9 cellular contexts compared by ENCODE assay signal in the genomic region with DNA sequence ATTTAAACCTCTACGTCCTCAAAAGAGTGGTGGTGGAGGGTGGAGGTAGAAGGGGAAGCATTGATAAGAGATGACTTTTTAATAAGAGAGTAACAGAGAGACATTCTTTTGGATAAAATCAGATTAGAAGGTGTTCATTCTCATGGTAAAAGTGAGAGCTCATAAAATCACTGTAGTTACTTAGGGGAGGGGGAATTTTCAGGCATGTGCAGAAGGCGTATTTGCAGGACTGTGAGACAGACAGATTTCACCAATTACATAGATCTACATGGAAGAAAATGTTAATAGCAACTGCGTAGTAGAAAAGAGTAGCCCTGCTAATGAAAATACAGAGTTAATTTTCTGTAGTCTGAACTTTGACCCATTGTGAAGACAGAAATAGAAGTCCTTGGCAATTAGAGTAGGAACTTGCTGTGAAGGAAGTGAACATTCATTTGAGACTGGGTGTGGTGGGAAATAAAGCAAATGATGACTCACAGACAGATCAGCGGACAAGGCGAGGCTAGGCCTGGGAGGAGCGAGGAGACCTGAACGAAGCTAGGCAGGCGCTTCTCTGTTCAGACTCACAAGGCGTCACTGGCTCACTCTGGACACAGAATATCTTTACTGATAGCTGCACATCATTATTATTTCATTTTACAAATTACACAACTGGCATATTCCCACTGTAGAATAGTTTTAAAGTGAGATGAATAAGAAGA. TPM values are rescaled to one million over a fixed set of nuclear protein-coding genes. Genes with fewer than 3 reads are reported as not detected.
DNase-seq lines count a peak whose midpoint lies in the region; ATAC-seq, FAIRE-seq and TF ChIP-seq lines count a peak whose summit lies in the region.
"Had no signal": no experiment of that assay in that cellular context is flagged by ENCODE, and none has a peak within 500 bp of the region (broad histone marks: within the 10 kb centered on the region; RNA-seq: fewer than 3 reads in every experiment).

No MANE protein-coding gene starts in this region.

- H3K9me3 ChIP-seq in adrenal gland (replicated peaks in 1 of 3), result no peaks in the 10 kb centered on the region
- no peaks in the 10 kb centered on the region for H3K9me3 ChIP-seq in kidney (ENCODE audit: control insufficient read depth in 1 of 2, low read length in 2 of 2)

- no peak overlapping the region for H3K9ac ChIP-seq in kidney (ENCODE audit: low read length in 2 of 2)

- no peak for ATAC-seq in GM19467 (IDR thresholded peaks at IDR 0.05; ENCODE audit: unreplicated experiment)

- H3K27me3 Mint-ChIP-seq in stimulated activated naive CD8-positive, alpha-beta T cell treated with anti-CD3 and anti-CD28 coated beads, Interleukin-15, Interleukin-2, amounts not matched to agents 100 ng/mL and 50 ng/mL, for 24 hours, result no peaks in the 10 kb centered on the region

- FAIRE-seq in kidney (lab: Jason Lieb, UNC), result peak; percentile 98

- H3K27ac Mint-ChIP-seq in stimulated activated naive CD8-positive, alpha-beta T cell treated with anti-CD3 and anti-CD28 coated beads, Interleukin-15, Interleukin-2, amounts not matched to agents 100 ng/mL and 50 ng/mL, for 24 hours, result peak overlapping the region; percentile 69

- peaks cover 18 to 37% of the 10 kb centered on the region in 2 donors for H3K4me1 ChIP-seq in adrenal gland (replicated peaks in 1 of 2)
- peaks cover 0 to 5% of the 10 kb centered on the region in 2 donors for H3K4me1 ChIP-seq in kidney (ENCODE audit: control insufficient read depth in 1 of 2, insufficient read depth in 1 of 2, low read depth in 1 of 2, low read length in 2 of 2)

- peak overlapping the region; percentile 41 for H3K4me3 Mint-ChIP-seq in stimulated activated naive CD8-positive, alpha-beta T cell treated with anti-CD3 and anti-CD28 coated beads, Interleukin-15, Interleukin-2, amounts not matched to agents 100 ng/mL and 50 ng/mL, for 24 hours

- H3K4me3 ChIP-seq in adrenal gland (no peak overlapping the region), kidney (ENCODE audit: low read length in 2 of 2) (no peak overlapping the region)

- 14 to 45% (median 29%) methylated on average over 9 of the region's 9 CpGs for WGBS in adrenal gland, 4 donors

- peak; percentile 54 for DNase-seq in GM03348 (ENCODE audit: low spot score)
- DNase-seq in NOMO-1 treated with dmso at 0.1 percent for 144 hours (lab: John Stamatoyannopoulos, UW; ENCODE audit: unreplicated experiment), result peak; percentile 98
- peak; percentile 59 to 83 (median 78) for DNase-seq in adrenal gland
- DNase-seq in kidney, result peak; percentile 86
- no peak for DNase-seq in NAMALWA (ENCODE audit: low spot score)
- DNase-seq in epidermal melanocyte (ENCODE audit: insufficient read length, low spot score), result no peak

- no peaks in the 10 kb centered on the region for H3K27me3 ChIP-seq in adrenal gland

- no peaks in the 10 kb centered on the region for H3K9me3 Mint-ChIP-seq in stimulated activated naive CD8-positive, alpha-beta T cell treated with anti-CD3 and anti-CD28 coated beads, Interleukin-15, Interleukin-2, amounts not matched to agents 100 ng/mL and 50 ng/mL, for 24 hours
- H3K9me3 Mint-ChIP-seq: IgD-negative memory B cell had no signal

- no peaks in the 10 kb centered on the region for H3K36me3 Mint-ChIP-seq in stimulated activated naive CD8-positive, alpha-beta T cell treated with anti-CD3 and anti-CD28 coated beads, Interleukin-15, Interleukin-2, amounts not matched to agents 100 ng/mL and 50 ng/mL, for 24 hours (ENCODE audit: low read depth)
- H3K36me3 Mint-ChIP-seq: IgD-negative memory B cell had no signal

- TF ChIP-seq POLR2A in adrenal gland (IDR thresholded peaks at IDR 0.05), result peak in 1 of 2 donors; percentile 32

- H3K4me1 Mint-ChIP-seq in stimulated activated naive CD8-positive, alpha-beta T cell treated with anti-CD3 and anti-CD28 coated beads, Interleukin-15, Interleukin-2, amounts not matched to agents 100 ng/mL and 50 ng/mL, for 24 hours (ENCODE audit: low read depth), result peaks cover 60% of the 10 kb centered on the region

- intact Hi-C loops in adrenal gland (cut with DNase I), result no loop called here
- intact Hi-C loops in kidney (cut with DNase I), result no loop called here

- peak overlapping the region in 2 of 5 donors; percentile 46 to 56 for H3K27ac ChIP-seq in adrenal gland
- peak overlapping the region in 1 of 2 donors; percentile 53 for H3K27ac ChIP-seq in kidney (ENCODE audit: low read depth in 2 of 2, low read length in 2 of 2)

- no peak for TF ChIP-seq CTCF in adrenal gland (IDR thresholded peaks at IDR 0.05)
- TF ChIP-seq CTCF in kidney (IDR thresholded peaks at IDR 0.05; ENCODE audit: borderline replicate concordance, extremely low read depth, insufficient read depth), result no peak

- no peaks in the 10 kb centered on the region for H3K36me3 ChIP-seq in adrenal gland (replicated peaks in 1 of 2)
- H3K36me3 ChIP-seq in kidney (ENCODE audit: control insufficient read depth in 1 of 2, insufficient read depth in 2 of 2, low read length in 2 of 2), result no peaks in the 10 kb centered on the region

RNA-seq across cellular contexts. Expression of a gene that starts 57.2 kb away (rescaled TPM):
- total RNA-seq in adrenal gland, result under 1 TPM in 1 of 8 donors, not detected in 7; 0.14 TPM
- under 1 TPM in 1 of 3 donors, not detected in 2; 0.03 TPM for polyA plus RNA-seq in adrenal gland
- total RNA-seq in kidney, result not detected
- not detected for polyA plus RNA-seq in kidney (ENCODE audit: insufficient read depth, low read depth, low replicate concordance)
- polyA plus RNA-seq: IgD-negative memory B cell had no signal

Comparison
In these comparisons a context has a peak if more than half of its experiments do, and no peak if none do; other contexts are left out.
1. DNase-seq: peak in GM03348 (single experiment), NOMO-1 treated with dmso at 0.1 percent for 144 hours (single experiment), adrenal gland (7 of 7) and kidney (single experiment); none in NAMALWA (single experiment) and epidermal melanocyte (single experiment).